In genomic region chr2:207088276-207088675, GRCh38 we compare ENCODE assay signal across 1 cellular context.
TF ChIP-seq lines count a peak whose summit lies in the region.

No MANE protein-coding gene starts in this region.

TF ChIP-seq in IMR-90, 13 proteins besides CTCF, POLR2A, EP300 and RAD21:
- TF ChIP-seq, protein P1, sequence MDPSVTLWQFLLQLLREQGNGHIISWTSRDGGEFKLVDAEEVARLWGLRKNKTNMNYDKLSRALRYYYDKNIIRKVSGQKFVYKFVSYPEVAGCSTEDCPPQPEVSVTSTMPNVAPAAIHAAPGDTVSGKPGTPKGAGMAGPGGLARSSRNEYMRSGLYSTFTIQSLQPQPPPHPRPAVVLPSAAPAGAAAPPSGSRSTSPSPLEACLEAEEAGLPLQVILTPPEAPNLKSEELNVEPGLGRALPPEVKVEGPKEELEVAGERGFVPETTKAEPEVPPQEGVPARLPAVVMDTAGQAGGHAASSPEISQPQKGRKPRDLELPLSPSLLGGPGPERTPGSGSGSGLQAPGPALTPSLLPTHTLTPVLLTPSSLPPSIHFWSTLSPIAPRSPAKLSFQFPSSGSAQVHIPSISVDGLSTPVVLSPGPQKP (IDR thresholded peaks at IDR 0.05; ENCODE audit: borderline replicate concordance, low read depth, low read length): no peak
- TF ChIP-seq NFE2L2 (IDR thresholded peaks at IDR 0.05; ENCODE audit: low read depth, low read length): no peak
- TF ChIP-seq RCOR1 (IDR thresholded peaks at IDR 0.05; ENCODE audit: insufficient replicate concordance, low read length): no peak
- TF ChIP-seq SMC3 (IDR thresholded peaks at IDR 0.05; ENCODE audit: low read depth, low read length): no peak
- no peak for TF ChIP-seq FOS (IDR thresholded peaks at IDR 0.05; ENCODE audit: low read depth, low read length)
- no peak for TF ChIP-seq MAFK (IDR thresholded peaks at IDR 0.05; ENCODE audit: low read depth, low read length)
- TF ChIP-seq MAZ (IDR thresholded peaks at IDR 0.05; ENCODE audit: borderline replicate concordance, low read depth, low read length): no peak
- no peak for TF ChIP-seq CHD1 (IDR thresholded peaks at IDR 0.05; ENCODE audit: low read depth, low read length)
- TF ChIP-seq BHLHE40 (IDR thresholded peaks at IDR 0.05; ENCODE audit: low read depth, low read length): no peak
- TF ChIP-seq USF2 (IDR thresholded peaks at IDR 0.05; ENCODE audit: low read depth, low read length): no peak
- no peak for TF ChIP-seq CEBPB (IDR thresholded peaks at IDR 0.05; ENCODE audit: low read depth, low read length)
- TF ChIP-seq RFX5 (IDR thresholded peaks at IDR 0.05; ENCODE audit: low read depth, low read length): no peak
- no peak for TF ChIP-seq MXI1 (IDR thresholded peaks at IDR 0.05; ENCODE audit: borderline replicate concordance, low read depth, low read length)
